In the genomic region with DNA sequence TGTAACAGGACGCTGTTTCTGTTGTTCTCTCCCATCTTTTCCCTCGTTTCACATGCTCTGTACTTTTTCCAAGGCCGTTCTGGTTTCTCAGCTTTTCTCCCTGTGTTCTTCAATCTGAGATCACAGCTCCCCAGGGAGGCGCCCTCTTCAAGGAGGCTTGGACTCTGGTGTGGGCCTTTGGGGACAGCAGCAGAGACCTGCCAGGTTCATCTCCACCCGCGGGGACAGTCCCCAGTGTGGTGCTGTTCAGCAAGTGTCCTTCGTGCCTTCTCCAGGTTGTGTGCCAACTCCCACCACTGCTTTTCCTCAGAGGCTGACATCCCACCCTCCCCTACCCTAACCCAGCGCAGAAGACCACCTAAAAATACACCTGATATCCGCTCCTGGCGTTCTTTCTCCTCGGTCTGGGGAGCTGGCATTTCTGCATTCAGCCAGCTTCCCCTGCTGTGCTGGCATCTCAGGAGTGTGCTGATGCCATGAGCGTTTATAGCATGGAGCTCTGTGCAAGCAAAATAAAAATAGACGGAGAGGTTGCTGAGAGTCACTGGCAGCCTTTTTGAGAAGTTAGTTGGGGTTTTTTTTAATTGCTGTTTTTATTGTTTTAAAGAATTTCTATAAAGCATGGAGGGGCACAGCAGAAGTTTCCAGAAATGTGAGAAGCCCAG, we compare ENCODE assay signal across 19 cellular contexts.
DNase-seq lines count a peak whose midpoint lies in the region; ATAC-seq and TF ChIP-seq lines count a peak whose summit lies in the region.
"Had no signal": no experiment of that assay in that cellular context is flagged by ENCODE, and none has a peak within 500 bp of the region (broad histone marks: within the 10 kb centered on the region; RNA-seq: fewer than 3 reads in every experiment).

No MANE protein-coding gene starts in this region.

- H3K27ac ChIP-seq in heart left ventricle (no peak overlapping the region), dorsolateral prefrontal cortex (peak overlapping the region in 44 of 59 donors; percentile 3 to 83 (median 58))
- H3K27ac ChIP-seq: RWPE1 had no signal

- no peak overlapping the region for H3K4me3 Mint-ChIP-seq in progenitor cell of endocrine pancreas (ENCODE audit: low read depth)
- H3K4me3 Mint-ChIP-seq in activated naive CD8-positive, alpha-beta T cell treated with anti-CD3 and anti-CD28 coated beads, Interleukin-2, amount 50 U/mL, for 24 hours: no peak overlapping the region
- H3K4me3 Mint-ChIP-seq: CD4-positive, CD25-positive, alpha-beta regulatory T cell; IgD-negative memory B cell had no signal

- ATAC-seq in heart left ventricle: peak; percentile 67 to 84 (median 76)
- ATAC-seq in HG03565 (IDR thresholded peaks at IDR 0.05; ENCODE audit: unreplicated experiment): no peak
- no peak for ATAC-seq in activated naive CD8-positive, alpha-beta T cell treated with anti-CD3 and anti-CD28 coated beads, Interleukin-2, amount 50 U/mL, for 24 hours
- no peak for ATAC-seq in GM19328 (IDR thresholded peaks at IDR 0.05; ENCODE audit: unreplicated experiment)

- peak overlapping the region; percentile 73 for H3K27ac Mint-ChIP-seq in progenitor cell of endocrine pancreas
- H3K27ac Mint-ChIP-seq in activated naive CD8-positive, alpha-beta T cell treated with anti-CD3 and anti-CD28 coated beads, Interleukin-2, amount 50 U/mL, for 24 hours: no peak overlapping the region

- no peaks in the 10 kb centered on the region for H3K27me3 Mint-ChIP-seq in progenitor cell of endocrine pancreas
- H3K27me3 Mint-ChIP-seq in activated naive CD8-positive, alpha-beta T cell treated with anti-CD3 and anti-CD28 coated beads, Interleukin-2, amount 50 U/mL, for 24 hours: peaks cover 8% of the 10 kb centered on the region

- no peaks in the 10 kb centered on the region for H3K27me3 ChIP-seq in heart left ventricle
- H3K27me3 ChIP-seq in dorsolateral prefrontal cortex: no peaks in the 10 kb centered on the region
- H3K27me3 ChIP-seq: BE2C had no signal

- peaks cover 0 to 9% (median 0%) of the 10 kb centered on the region in 12 donors for H3K4me1 ChIP-seq in heart left ventricle
- H3K4me1 ChIP-seq: BE2C had no signal

- DNase-seq in heart left ventricle: no peak
- DNase-seq in cardiac septum (ENCODE audit: low spot score): no peak
- peak in 2 of 10 donors; percentile 32 to 50 for DNase-seq in dorsolateral prefrontal cortex
- DNase-seq in progenitor cell of endocrine pancreas (ENCODE audit: low spot score, unreplicated experiment): no peak
- no peak for DNase-seq in activated naive CD8-positive, alpha-beta T cell treated with anti-CD3 and anti-CD28 coated beads, Interleukin-2, amount 50 U/mL, for 24 hours
- DNase-seq: BE2C; CD4-positive, CD25-positive, alpha-beta regulatory T cell; COR-L47; DMS79; NCI-H1105; NCI-H2029 treated with DMSO at 0.1 percent for 48 hours; NCI-H345; NCI-H524; NCI-H774; NK-92 treated with Interleukin-12 subunit alpha and Interleukin-12 subunit beta, amount 100 ng/mL, for 24 hours had no signal

- no peak for TF ChIP-seq POLR2A in heart left ventricle (IDR thresholded peaks at IDR 0.05)

- peaks cover 12% of the 10 kb centered on the region for H3K4me1 Mint-ChIP-seq in progenitor cell of endocrine pancreas (ENCODE audit: low read depth)
- no peaks in the 10 kb centered on the region for H3K4me1 Mint-ChIP-seq in activated naive CD8-positive, alpha-beta T cell treated with anti-CD3 and anti-CD28 coated beads, Interleukin-2, amount 50 U/mL, for 24 hours
- H3K4me1 Mint-ChIP-seq: CD4-positive, CD25-positive, alpha-beta regulatory T cell; IgD-negative memory B cell had no signal

- intact Hi-C loops in heart left ventricle (cut with DNase I) (loop anchor here in 2 of 10 donors (5.0 to 10.0 kb wide), 2 partner anchors 285 to 573 kb away; partner anchors contain the start of gene FARP1 (in 1 of the 2)), cardiac septum (cut with DNase I) (loop anchor here (10.0 kb wide), 1 partner anchor 393 kb away; no protein-coding TSS in a partner anchor), dorsolateral prefrontal cortex (cut with DNase I) (no loop called here)

- H3K36me3 Mint-ChIP-seq in progenitor cell of endocrine pancreas (ENCODE audit: insufficient read depth): peaks cover 49% of the 10 kb centered on the region
- H3K36me3 Mint-ChIP-seq in activated naive CD8-positive, alpha-beta T cell treated with anti-CD3 and anti-CD28 coated beads, Interleukin-2, amount 50 U/mL, for 24 hours (ENCODE audit: low read depth): no peaks in the 10 kb centered on the region
- H3K36me3 Mint-ChIP-seq: CD4-positive, CD25-positive, alpha-beta regulatory T cell; IgD-negative memory B cell had no signal

- WGBS in heart left ventricle, 4 donors: 59 to 68% (median 63%) methylated on average over 13 of the region's 13 CpGs

- H3K4me3 ChIP-seq in heart left ventricle: no peak overlapping the region
- no peak overlapping the region for H3K4me3 ChIP-seq in dorsolateral prefrontal cortex

- no peaks in the 10 kb centered on the region for H3K9me3 Mint-ChIP-seq in progenitor cell of endocrine pancreas (ENCODE audit: low read depth)
- no peaks in the 10 kb centered on the region for H3K9me3 Mint-ChIP-seq in activated naive CD8-positive, alpha-beta T cell treated with anti-CD3 and anti-CD28 coated beads, Interleukin-2, amount 50 U/mL, for 24 hours

- H3K9me3 ChIP-seq in heart left ventricle: no peaks in the 10 kb centered on the region
- H3K9me3 ChIP-seq: BE2C had no signal

- H3K36me3 ChIP-seq in heart left ventricle: peaks cover 0 to 49% (median 8%) of the 10 kb centered on the region in 9 donors

- TF ChIP-seq CTCF in heart left ventricle (IDR thresholded peaks at IDR 0.05): no peak
- TF ChIP-seq CTCF in dorsolateral prefrontal cortex (IDR thresholded peaks at IDR 0.05 in 54 of 56, conservative IDR thresholded peaks at IDR 0.05 in 2 of 56; ENCODE audit: low read depth in 1 of 56, partially characterized antibody in 56 of 56): no peak
- no peak for TF ChIP-seq CTCF in progenitor cell of endocrine pancreas (IDR thresholded peaks at IDR 0.05; ENCODE audit: unreplicated experiment)

Comparison
In these comparisons a context has a peak if more than half of its experiments do, and no peak if none do; other contexts are left out.
1. ATAC-seq: peak in heart left ventricle (4 of 4); none in HG03565 (single experiment), activated naive CD8-positive, alpha-beta T cell treated with anti-CD3 and anti-CD28 coated beads, Interleukin-2, amount 50 U/mL, for 24 hours (single experiment) and GM19328 (single experiment).
2. H3K27ac ChIP-seq: peak in dorsolateral prefrontal cortex (44 of 59); none in heart left ventricle (0 of 12).